ENCODE assay signal across 21 cellular contexts in the genomic region with DNA sequence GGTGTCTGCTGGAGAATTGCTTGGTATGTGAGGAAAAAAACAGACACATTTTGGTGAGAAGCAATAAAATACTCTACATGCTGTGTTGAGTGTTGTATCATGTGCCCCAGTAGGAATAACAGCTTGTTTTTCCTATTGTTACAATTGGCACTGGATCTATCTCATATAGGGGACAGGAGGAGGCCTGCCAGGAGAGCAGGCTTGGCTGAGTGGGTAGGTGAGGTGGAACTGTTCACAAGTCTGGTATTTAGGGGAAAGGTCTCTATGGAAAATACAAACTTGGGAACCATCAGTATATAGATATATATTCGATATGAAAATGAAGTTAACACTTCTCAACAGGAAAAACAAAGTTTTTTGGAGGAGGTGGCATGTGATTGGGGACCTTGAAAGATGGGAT. TPM values are rescaled to one million over a fixed set of nuclear protein-coding genes. Genes with fewer than 3 reads are reported as not detected.
DNase-seq lines count a peak whose midpoint lies in the region; FAIRE-seq and TF ChIP-seq lines count a peak whose summit lies in the region.
"Had no signal": no experiment of that assay in that cellular context is flagged by ENCODE, and none has a peak within 500 bp of the region (broad histone marks: within the 10 kb centered on the region; RNA-seq: fewer than 3 reads in every experiment).

No MANE protein-coding gene starts in this region.

- H3K4me3 ChIP-seq in keratinocyte (ENCODE audit: control insufficient read depth in 2 of 3, extremely low read depth in 1 of 3, insufficient read depth in 2 of 3, low read depth in 1 of 3, low read length in 3 of 3) = no peak overlapping the region
- H3K4me3 ChIP-seq: GM12878 had no signal

- H3K36me3 Mint-ChIP-seq in Calu3 (ENCODE audit: insufficient read depth, unreplicated experiment) (no peaks in the 10 kb centered on the region), CD14-positive monocyte (peaks cover 0 to 2% of the 10 kb centered on the region in 2 donors)
- H3K36me3 Mint-ChIP-seq in activated naive CD4-positive, alpha-beta T cell treated with anti-CD3 and anti-CD28 coated beads for 36 hours (ENCODE audit: low read depth) = no peaks in the 10 kb centered on the region

- no peak overlapping the region for H3K9ac ChIP-seq in keratinocyte (ENCODE audit: control insufficient read depth, extremely low read depth, insufficient read depth, low read length)
- H3K9ac ChIP-seq: SK-N-SH had no signal

- H3K36me3 ChIP-seq in keratinocyte (ENCODE audit: control insufficient read depth in 2 of 2, extremely low read depth in 1 of 2, insufficient read depth in 2 of 2, low read length in 2 of 2) = peaks cover 0 to 4% of the 10 kb centered on the region in 2 experiments

- dilution Hi-C loops in keratinocyte (cut with MboI; ENCODE audit: extremely low pct_ligation_motif_present, low sequenced_read_pairs) = no loop called here

- FAIRE-seq in keratinocyte (lab: Jason Lieb, UNC) = peak; percentile 20
- FAIRE-seq: GM12878, H54 had no signal

- no peak overlapping the region for H2AFZ ChIP-seq in keratinocyte (ENCODE audit: control insufficient read depth, low read length)

- intact Hi-C loops in Calu3 (cut with micrococcal nuclease; ENCODE audit: unreplicated experiment) = no loop called here
- intact Hi-C loops in CD14-positive monocyte (cut with micrococcal nuclease) = no loop called here
- intact Hi-C loops in activated naive CD4-positive, alpha-beta T cell treated with anti-CD3 and anti-CD28 coated beads for 36 hours (cut with micrococcal nuclease) = no loop called here

- DNase-seq in Calu3 = no peak
- peak; percentile 13 for DNase-seq in HT-29 (ENCODE audit: low spot score)
- peak; percentile 47 for DNase-seq in dermis blood vessel endothelial cell
- no peak for DNase-seq in keratinocyte (ENCODE audit: low read depth, low spot score)
- DNase-seq in CD1c-positive myeloid dendritic cell (ENCODE audit: extremely low spot score) = no peak
- DNase-seq in CD14-positive monocyte (ENCODE audit: low spot score) = no peak
- no peak for DNase-seq in activated naive CD4-positive, alpha-beta T cell treated with anti-CD3 and anti-CD28 coated beads for 36 hours
- DNase-seq: Caco-2; CD4-positive, alpha-beta memory T cell; DND-41; NCI-H1092 treated with DMSO at 0.1 percent for 48 hours; NCI-H1436 treated with DMSO at 0.1 percent for 48 hours; NCI-H1930; NCI-H226; NCI-H524; NCI-H774; OCI-M1; SIG-M5; SK-N-SH had no signal

- CTCF ChIA-PET in Calu3 (lab: Charles Lee) = no interaction called here
- CTCF ChIA-PET in activated naive CD4-positive, alpha-beta T cell treated with anti-CD3 and anti-CD28 coated beads for 36 hours (lab: Charles Lee) = no interaction called here

- no peak overlapping the region for H3K27ac ChIP-seq in keratinocyte (ENCODE audit: control insufficient read depth, insufficient read depth, low read length)

- no peaks in the 10 kb centered on the region for H3K79me2 ChIP-seq in keratinocyte (ENCODE audit: control insufficient read depth, insufficient read depth, low read length)

- no peak overlapping the region for H3K4me2 ChIP-seq in keratinocyte (ENCODE audit: control insufficient read depth, extremely low read depth, insufficient read depth, low read depth, low read length)
- H3K4me2 ChIP-seq: SK-N-SH had no signal

- H3K4me1 ChIP-seq in keratinocyte (ENCODE audit: control insufficient read depth, extremely low read depth, insufficient read depth, low read length) = peaks cover 6% of the 10 kb centered on the region
- H3K4me1 ChIP-seq: Caco-2 had no signal

- no peaks in the 10 kb centered on the region for H3K27me3 ChIP-seq in keratinocyte (ENCODE audit: control insufficient read depth, extremely low read depth, insufficient read depth, low read length)

- peaks cover 33% of the 10 kb centered on the region for H3K9me3 Mint-ChIP-seq in Calu3 (ENCODE audit: low read depth, unreplicated experiment)
- H3K9me3 Mint-ChIP-seq in CD14-positive monocyte = peaks cover 0 to 7% (median 1%) of the 10 kb centered on the region in 7 donors
- H3K9me3 Mint-ChIP-seq in activated naive CD4-positive, alpha-beta T cell treated with anti-CD3 and anti-CD28 coated beads for 36 hours = peaks cover 9% of the 10 kb centered on the region

- no peaks in the 10 kb centered on the region for H4K20me1 ChIP-seq in keratinocyte (ENCODE audit: control insufficient read depth, extremely low read depth, insufficient read depth, low read length)

- H3K27ac Mint-ChIP-seq in Calu3 (ENCODE audit: unreplicated experiment) = peak overlapping the region; percentile 49
- no peak overlapping the region for H3K27ac Mint-ChIP-seq in CD14-positive monocyte
- no peak overlapping the region for H3K27ac Mint-ChIP-seq in activated naive CD4-positive, alpha-beta T cell treated with anti-CD3 and anti-CD28 coated beads for 36 hours
- H3K27ac Mint-ChIP-seq: CD4-positive, alpha-beta memory T cell had no signal

- peaks cover 26% of the 10 kb centered on the region for H3K9me3 ChIP-seq in keratinocyte (ENCODE audit: control insufficient read depth, low read depth, low read length)
- H3K9me3 ChIP-seq: Caco-2, SK-N-SH had no signal

- BruUV-seq in Calu3 (replicated peaks; lab: Mats Ljungman, UMichigan) = no TSS peak

- TF ChIP-seq CTCF in Calu3 (IDR thresholded peaks at IDR 0.05; ENCODE audit: unreplicated experiment) (no peak), keratinocyte (optimal IDR thresholded peaks at IDR 0.05 in 1 of 3, IDR thresholded peaks at IDR 0.05 in 1 of 3, conservative IDR thresholded peaks at IDR 0.05 in 1 of 3; ENCODE audit: extremely low read depth in 1 of 3, insufficient read depth in 2 of 3, low read length in 3 of 3) (no peak), CD14-positive monocyte (IDR thresholded peaks at IDR 0.05) (no peak)

- H3K4me1 Mint-ChIP-seq in Calu3 (ENCODE audit: low read depth, unreplicated experiment) (peaks cover 38% of the 10 kb centered on the region), CD14-positive monocyte (peaks cover 15% of the 10 kb centered on the region)
- no peaks in the 10 kb centered on the region for H3K4me1 Mint-ChIP-seq in activated naive CD4-positive, alpha-beta T cell treated with anti-CD3 and anti-CD28 coated beads for 36 hours (ENCODE audit: low read depth)
- H3K4me1 Mint-ChIP-seq: CD4-positive, alpha-beta memory T cell had no signal

- no peaks in the 10 kb centered on the region for H3K27me3 Mint-ChIP-seq in Calu3 (ENCODE audit: unreplicated experiment)
- peaks cover 0 to 2% (median 2%) of the 10 kb centered on the region in 3 donors for H3K27me3 Mint-ChIP-seq in CD14-positive monocyte (ENCODE audit: low read depth in 3 of 3)
- peaks cover 17% of the 10 kb centered on the region for H3K27me3 Mint-ChIP-seq in activated naive CD4-positive, alpha-beta T cell treated with anti-CD3 and anti-CD28 coated beads for 36 hours (ENCODE audit: low read depth)

- H3K9me1 ChIP-seq in keratinocyte (ENCODE audit: control insufficient read depth, extremely low read depth, insufficient read depth, low read length) = no peaks in the 10 kb centered on the region

- H3K4me3 Mint-ChIP-seq in Calu3 (ENCODE audit: low read depth, unreplicated experiment) (no peak overlapping the region), CD14-positive monocyte (no peak overlapping the region)
- H3K4me3 Mint-ChIP-seq in activated naive CD4-positive, alpha-beta T cell treated with anti-CD3 and anti-CD28 coated beads for 36 hours = no peak overlapping the region
- H3K4me3 Mint-ChIP-seq: CD4-positive, alpha-beta memory T cell had no signal

RNA-seq across cellular contexts. Expression of gene SH3TC2, which starts 9.5 kb away (rescaled TPM):
- total RNA-seq in Calu3 (2022) (54.6 and 60.3 TPM in 2 replicates), dermis blood vessel endothelial cell (18.0 and 60.6 TPM in 2 replicates)
- 18.0 and 19.9 TPM in 2 replicates for total RNA-seq in HT-29 (2014; rRNA removed; shearing (Covaris generic))
- polyA plus RNA-seq in keratinocyte (13.8 to 19.0 TPM (median 18.9 TPM) in 3 replicates), CD14-positive monocyte (under 1 TPM; 0.14 to 0.30 TPM)
- polyA plus RNA-seq in keratinocyte (2011; ENCODE audit: low read depth) = 1.9 TPM
- 6.8 and 8.1 TPM in 2 replicates for polyA plus RNA-seq in keratinocyte (2011; cell fraction: cytosol; rRNA removed)
- polyA plus RNA-seq in keratinocyte (2011; cell fraction: nucleus; rRNA removed) = 46.0 and 51.7 TPM in 2 replicates
- 2.1 and 13.0 TPM in 2 replicates for polyA plus RNA-seq in keratinocyte (2012; ENCODE audit: low replicate concordance)
- polyA minus RNA-seq in keratinocyte = 31.0 to 50.0 TPM (median 41.5 TPM) in 3 replicates
- 13.4 TPM for polyA minus RNA-seq in keratinocyte (2011; cell fraction: cytosol; rRNA and poly(A)+ RNA removed)
- polyA minus RNA-seq in keratinocyte (2011; cell fraction: nucleus; rRNA and poly(A)+ RNA removed) = 40.9 and 60.6 TPM in 2 replicates
- total RNA-seq in activated naive CD4-positive, alpha-beta T cell treated with anti-CD3 and anti-CD28 coated beads for 36 hours = not detected
- total RNA-seq: CD4-positive, alpha-beta memory T cell; GM12878 had no signal
- polyA plus RNA-seq: CD4-positive, alpha-beta memory T cell; GM12878 had no signal

Comparison
In these comparisons a context has a peak if more than half of its experiments do, and no peak if none do; other contexts are left out.
1. DNase-seq: peak in HT-29 (single experiment) and dermis blood vessel endothelial cell (single experiment); none in Calu3 (single experiment), keratinocyte (single experiment), CD1c-positive myeloid dendritic cell (single experiment), CD14-positive monocyte (single experiment) and activated naive CD4-positive, alpha-beta T cell treated with anti-CD3 and anti-CD28 coated beads for 36 hours (single experiment).
2. RNA of gene SH3TC2, which starts 9.5 kb away (total RNA-seq): 54.6 to 60.3 TPM in Calu3, 18.0 to 19.9 TPM in HT-29 and 18.0 to 60.6 TPM in dermis blood vessel endothelial cell; not detected in activated naive CD4-positive, alpha-beta T cell treated with anti-CD3 and anti-CD28 coated beads for 36 hours; every median in the first group is over 10 times any median in the second.